In the genomic region with DNA sequence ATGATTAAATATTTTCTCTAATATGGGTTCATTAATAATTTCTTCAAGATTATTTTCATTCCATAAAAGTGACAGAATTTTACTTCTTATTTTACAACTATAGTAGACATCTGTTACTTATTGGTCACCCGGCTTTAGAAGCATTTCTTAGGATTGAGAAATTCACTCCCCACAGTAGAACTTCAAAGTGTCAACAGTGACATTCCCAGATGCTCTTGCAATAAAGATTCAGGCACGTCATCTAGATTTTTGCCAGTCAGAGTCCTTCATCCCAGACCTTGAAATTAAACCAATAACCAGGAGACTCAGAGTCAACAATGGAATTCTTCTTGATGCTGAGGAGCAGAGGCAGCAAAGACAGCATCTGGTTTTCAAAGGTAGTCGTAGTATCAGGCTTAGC, we compare ENCODE assay signal across 31 cellular contexts.
"Had no signal": no experiment of that assay in that cellular context is flagged by ENCODE, and none has a peak within 500 bp of the region (broad histone marks: within the 10 kb centered on the region; RNA-seq: fewer than 3 reads in every experiment).

No MANE protein-coding gene starts in this region.

- H3K36me3 Mint-ChIP-seq: activated CD8-positive, alpha-beta memory T cell treated with anti-CD3 and anti-CD28 coated beads, Interleukin-2, amount 10 ng/mL, durations not matched to agents 7 days and 5 days; stimulated activated naive B cell treated with anti-CD40 and anti-IgM and Interleukin-4, amounts not matched to agents 10 μg/mL and 1 μg/mL and 100 μg/mL, for 72 hours had no signal

- H3K4me1 Mint-ChIP-seq: activated B cell treated with CpG ODN at 0.5 μM for 24 hours; activated CD8-positive, alpha-beta memory T cell treated with anti-CD3 and anti-CD28 coated beads, Interleukin-2, amount 10 ng/mL, durations not matched to agents 7 days and 5 days; activated naive CD8-positive, alpha-beta T cell treated with anti-CD3 and anti-CD28 coated beads, Interleukin-2, amount 50 U/mL, for 24 hours; nephron progenitor cell; stimulated activated naive B cell treated with anti-CD40 and anti-IgM and Interleukin-4, amounts not matched to agents 10 μg/mL and 1 μg/mL and 100 μg/mL, for 72 hours; T-helper 17 cell had no signal

- H3K4me1 ChIP-seq: body of pancreas, sigmoid colon, testis, uterus had no signal

- H3K4me3 ChIP-seq: body of pancreas, cardiac muscle cell, gastroesophageal sphincter, sigmoid colon, testis, uterus had no signal

- H3K27me3 Mint-ChIP-seq: activated B cell treated with CpG ODN at 0.5 μM for 24 hours; activated CD8-positive, alpha-beta memory T cell treated with anti-CD3 and anti-CD28 coated beads, Interleukin-2, amount 10 ng/mL, durations not matched to agents 7 days and 5 days; activated CD8-positive, alpha-beta T cell treated with anti-CD3 and anti-CD28 coated beads for 36 hours; activated naive CD8-positive, alpha-beta T cell treated with anti-CD3 and anti-CD28 coated beads, Interleukin-2, amount 50 U/mL, for 24 hours; dendritic cell treated with granulocyte-macrophage colony-stimulating factor and Interleukin-4, amounts not matched to agents 40 ng/mL and 50 ng/mL, for 4 days; stimulated activated naive B cell treated with anti-CD40 and anti-IgM and Interleukin-4, amounts not matched to agents 10 μg/mL and 1 μg/mL and 100 μg/mL, for 72 hours; T-helper 17 cell had no signal

- DNase-seq: activated B cell treated with CpG ODN at 0.5 μM for 24 hours; activated CD4-positive, alpha-beta T cell treated with anti-CD3 and anti-CD28 coated beads for 48 hours; activated CD8-positive, alpha-beta memory T cell treated with anti-CD3 and anti-CD28 coated beads, Interleukin-2, amount 10 ng/mL, durations not matched to agents 7 days and 5 days; activated CD8-positive, alpha-beta T cell treated with anti-CD3 and anti-CD28 coated beads for 36 hours; activated gamma-delta T cell; activated naive CD4-positive, alpha-beta T cell treated with anti-CD3 and anti-CD28 coated beads, Interleukin-2, amount 50 U/mL, for 16 hours; activated naive CD8-positive, alpha-beta T cell treated with anti-CD3 and anti-CD28 coated beads, Interleukin-2, amount 50 U/mL, for 24 hours; activated T-cell treated with anti-CD3 and anti-CD28 coated beads for 4 hours; anterior cingulate cortex; body of pancreas; effector CD4-positive, alpha-beta T cell; erythroblast; head of caudate nucleus; hypothalamus; islet precursor cell; left cardiac atrium; nephron progenitor cell; nucleus accumbens; posterior cingulate gyrus; sigmoid colon; stimulated activated CD4-positive, alpha-beta T cell treated with anti-CD3 and anti-CD28 coated beads, Interleukin-2, amount 100 ng/mL, for 48 hours; stimulated activated CD8-positive, alpha-beta memory T cell treated with anti-CD3 and anti-CD28 coated beads, Interleukin-4, amount 100 ng/mL, for 48 hours; stimulated activated naive B cell treated with anti-CD40 and anti-IgM and Interleukin-4, amounts not matched to agents 10 μg/mL and 1 μg/mL and 100 μg/mL, for 72 hours; T-helper 17 cell; testis; trophoblast cell; uterus had no signal

- H3K27ac ChIP-seq: body of pancreas, cardiac muscle cell, gastroesophageal sphincter, sigmoid colon, testis, uterus had no signal

- H3K4me3 Mint-ChIP-seq: activated B cell treated with CpG ODN at 0.5 μM for 24 hours; activated CD8-positive, alpha-beta memory T cell treated with anti-CD3 and anti-CD28 coated beads, Interleukin-2, amount 10 ng/mL, durations not matched to agents 7 days and 5 days; activated CD8-positive, alpha-beta T cell treated with anti-CD3 and anti-CD28 coated beads for 36 hours; activated naive CD8-positive, alpha-beta T cell treated with anti-CD3 and anti-CD28 coated beads, Interleukin-2, amount 50 U/mL, for 24 hours; activated T-helper 1 cell treated with anti-CD3 and anti-CD28 coated beads, Interleukin-12 subunit alpha, Interleukin-12 subunit beta, Interleukin-2, Interleukin-4 antibody, amounts not matched to agents 30 ng/mL and 10 ng/mL and 1 ng/mL, durations not matched to agents 14 hours and 24 hours and 36 hours; dendritic cell treated with granulocyte-macrophage colony-stimulating factor and Interleukin-4, amounts not matched to agents 40 ng/mL and 50 ng/mL, for 4 days; nephron progenitor cell; stimulated activated naive B cell treated with anti-CD40 and anti-IgM and Interleukin-4, amounts not matched to agents 10 μg/mL and 1 μg/mL and 100 μg/mL, for 72 hours; T-helper 17 cell had no signal

- ATAC-seq: activated CD8-positive, alpha-beta memory T cell treated with anti-CD3 and anti-CD28 coated beads, Interleukin-2, amount 10 ng/mL, durations not matched to agents 7 days and 5 days; activated CD8-positive, alpha-beta T cell treated with anti-CD3 and anti-CD28 coated beads for 36 hours; activated naive CD8-positive, alpha-beta T cell treated with anti-CD3 and anti-CD28 coated beads, Interleukin-2, amount 50 U/mL, for 24 hours; body of pancreas; gastroesophageal sphincter; left cardiac atrium; stimulated activated naive B cell treated with anti-CD40 and anti-IgM and Interleukin-4, amounts not matched to agents 10 μg/mL and 1 μg/mL and 100 μg/mL, for 72 hours; T-helper 17 cell had no signal

- H3K9me3 Mint-ChIP-seq: activated CD8-positive, alpha-beta T cell treated with anti-CD3 and anti-CD28 coated beads for 36 hours; activated T-helper 1 cell treated with anti-CD3 and anti-CD28 coated beads, Interleukin-12 subunit alpha, Interleukin-12 subunit beta, Interleukin-2, Interleukin-4 antibody, amounts not matched to agents 30 ng/mL and 10 ng/mL and 1 ng/mL, durations not matched to agents 14 hours and 24 hours and 36 hours; nephron progenitor cell had no signal

- H3K27me3 ChIP-seq: body of pancreas, cardiac muscle cell, gastroesophageal sphincter, sigmoid colon, testis, uterus had no signal

- H3K27ac Mint-ChIP-seq: activated B cell treated with CpG ODN at 0.5 μM for 24 hours; activated CD8-positive, alpha-beta memory T cell treated with anti-CD3 and anti-CD28 coated beads, Interleukin-2, amount 10 ng/mL, durations not matched to agents 7 days and 5 days; activated CD8-positive, alpha-beta T cell treated with anti-CD3 and anti-CD28 coated beads for 36 hours; activated naive CD8-positive, alpha-beta T cell treated with anti-CD3 and anti-CD28 coated beads, Interleukin-2, amount 50 U/mL, for 24 hours; activated T-helper 1 cell treated with anti-CD3 and anti-CD28 coated beads, Interleukin-12 subunit alpha, Interleukin-12 subunit beta, Interleukin-2, Interleukin-4 antibody, amounts not matched to agents 30 ng/mL and 10 ng/mL and 1 ng/mL, durations not matched to agents 14 hours and 24 hours and 36 hours; dendritic cell treated with granulocyte-macrophage colony-stimulating factor and Interleukin-4, amounts not matched to agents 40 ng/mL and 50 ng/mL, for 4 days; nephron progenitor cell; stimulated activated naive B cell treated with anti-CD40 and anti-IgM and Interleukin-4, amounts not matched to agents 10 μg/mL and 1 μg/mL and 100 μg/mL, for 72 hours; T-helper 17 cell had no signal

- H3K36me3 ChIP-seq: cardiac muscle cell, gastroesophageal sphincter, sigmoid colon, uterus had no signal
